ENCODE assay signal across 8 cellular contexts in the genomic region with DNA sequence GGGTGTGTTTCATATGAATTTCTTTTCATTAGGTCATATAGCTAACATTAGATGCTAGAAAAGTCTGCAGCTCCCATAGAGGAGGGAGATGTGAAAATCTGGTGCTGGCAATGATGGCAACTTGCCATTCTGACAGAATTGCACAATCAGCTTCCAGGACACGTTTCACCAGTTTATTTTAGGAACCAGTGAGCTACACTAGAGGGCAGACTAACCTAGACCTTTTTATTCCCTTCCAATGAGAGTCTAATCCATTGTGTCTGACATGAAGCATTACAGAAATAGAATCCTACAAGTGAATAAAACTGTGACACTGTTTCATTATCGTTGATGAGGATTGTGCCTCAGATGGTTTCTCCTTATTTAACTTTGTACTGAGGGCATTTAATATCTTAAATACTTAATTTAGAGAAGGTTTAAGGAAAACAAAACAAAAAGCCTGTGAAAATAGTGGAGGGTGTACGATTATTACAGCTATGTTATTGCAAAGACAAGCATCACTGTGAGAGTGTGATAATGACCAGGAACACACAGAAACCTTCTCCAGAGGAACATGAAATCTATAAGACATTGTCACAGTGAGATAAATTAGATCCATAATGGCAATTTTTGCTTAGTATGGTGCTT.
DNase-seq lines count a peak whose midpoint lies in the region; ATAC-seq and TF ChIP-seq lines count a peak whose summit lies in the region.

No MANE protein-coding gene starts in this region.

- no peak overlapping the region for H3K4me3 Mint-ChIP-seq in activated naive CD4-positive, alpha-beta T cell treated with anti-CD3 and anti-CD28 coated beads for 36 hours
- H3K4me3 Mint-ChIP-seq in activated naive CD4-positive, alpha-beta T cell treated with anti-CD3 and anti-CD28 coated beads, Interleukin-2, amount 10 ng/mL, durations not matched to agents 7 days and 5 days = no peak overlapping the region

- no peaks in the 10 kb centered on the region for H3K4me1 Mint-ChIP-seq in activated naive CD4-positive, alpha-beta T cell treated with anti-CD3 and anti-CD28 coated beads for 36 hours (ENCODE audit: low read depth)
- H3K4me1 Mint-ChIP-seq in activated naive CD4-positive, alpha-beta T cell treated with anti-CD3 and anti-CD28 coated beads, Interleukin-2, amount 10 ng/mL, durations not matched to agents 7 days and 5 days = peaks cover 10% of the 10 kb centered on the region

- H3K27me3 ChIP-seq in HAP-1 (ENCODE audit: low read depth) (peaks cover 5% of the 10 kb centered on the region; the same call in 1 of the 2 replicates), MM.1S (replicated peaks; ENCODE audit: insufficient read depth, low read length) (no peaks in the 10 kb centered on the region), RWPE2 (ENCODE audit: insufficient read depth, poor library complexity, severe bottlenecking) (no peaks in the 10 kb centered on the region), thoracic aorta (replicated peaks; ENCODE audit: insufficient read depth) (no peaks in the 10 kb centered on the region)

- H3K9me3 ChIP-seq in HAP-1 (no peaks in the 10 kb centered on the region), MM.1S (replicated peaks; ENCODE audit: insufficient read depth, low read length) (no peaks in the 10 kb centered on the region), RWPE2 (ENCODE audit: severe bottlenecking) (no peaks in the 10 kb centered on the region), thoracic aorta (no peaks in the 10 kb centered on the region)

- peak overlapping the region; percentile 9; the same call in 1 of the 2 replicates for H3K4me2 ChIP-seq in MM.1S (ENCODE audit: low read depth, low read length)

- CTCF ChIA-PET in activated naive CD4-positive, alpha-beta T cell treated with anti-CD3 and anti-CD28 coated beads for 36 hours (lab: Charles Lee) = interaction anchor here (0.6 to 1.6 kb wide), 15 partner anchors 14 to 885 kb away, joined by 3 to 8 read pairs (median 3); no protein-coding TSS in a partner anchor
- CTCF ChIA-PET in activated naive CD4-positive, alpha-beta T cell treated with anti-CD3 and anti-CD28 coated beads, Interleukin-2, amount 10 ng/mL, durations not matched to agents 7 days and 5 days (lab: Charles Lee) = interaction anchor here (0.7 to 2.7 kb wide), 11 partner anchors 13 to 922 kb away, joined by 3 to 24 read pairs (median 4); no protein-coding TSS in a partner anchor

- H3K27me3 Mint-ChIP-seq in activated naive CD4-positive, alpha-beta T cell treated with anti-CD3 and anti-CD28 coated beads for 36 hours (ENCODE audit: low read depth) = no peaks in the 10 kb centered on the region
- H3K27me3 Mint-ChIP-seq in activated naive CD4-positive, alpha-beta T cell treated with anti-CD3 and anti-CD28 coated beads, Interleukin-2, amount 10 ng/mL, durations not matched to agents 7 days and 5 days = peaks cover 3% of the 10 kb centered on the region

- DNase-seq in activated naive CD4-positive, alpha-beta T cell treated with anti-CD3 and anti-CD28 coated beads for 36 hours = peak; percentile 34
- DNase-seq in activated naive CD4-positive, alpha-beta T cell treated with anti-CD3 and anti-CD28 coated beads, Interleukin-2, amount 10 ng/mL, durations not matched to agents 7 days and 5 days = no peak
- peak; percentile 41 to 76 for DNase-seq in HAP-1 (ENCODE audit: low spot score in 2 of 2)
- peak; percentile 77 for DNase-seq in MM.1S
- DNase-seq in RWPE2 (ENCODE audit: low spot score) = no peak
- DNase-seq in choroid plexus epithelial cell (ENCODE audit: low read depth) = peak; percentile 94
- peak; percentile 91 for DNase-seq in left kidney (ENCODE audit: low read depth, low spot score)
- DNase-seq in thoracic aorta (ENCODE audit: low spot score) = peak; percentile 64

- no peak overlapping the region for H3K27ac Mint-ChIP-seq in activated naive CD4-positive, alpha-beta T cell treated with anti-CD3 and anti-CD28 coated beads for 36 hours
- no peak overlapping the region for H3K27ac Mint-ChIP-seq in activated naive CD4-positive, alpha-beta T cell treated with anti-CD3 and anti-CD28 coated beads, Interleukin-2, amount 10 ng/mL, durations not matched to agents 7 days and 5 days

- ATAC-seq in RWPE2 (ENCODE audit: low read depth) = peak; percentile 93
- ATAC-seq in thoracic aorta (ENCODE audit: insufficient number of reproducible peaks, low FRiP score, low read depth) = peak; percentile 80

- no peaks in the 10 kb centered on the region for H3K9me3 Mint-ChIP-seq in activated naive CD4-positive, alpha-beta T cell treated with anti-CD3 and anti-CD28 coated beads for 36 hours
- H3K9me3 Mint-ChIP-seq in activated naive CD4-positive, alpha-beta T cell treated with anti-CD3 and anti-CD28 coated beads, Interleukin-2, amount 10 ng/mL, durations not matched to agents 7 days and 5 days = no peaks in the 10 kb centered on the region

- H3K36me3 Mint-ChIP-seq in activated naive CD4-positive, alpha-beta T cell treated with anti-CD3 and anti-CD28 coated beads for 36 hours (ENCODE audit: low read depth) = no peaks in the 10 kb centered on the region
- no peaks in the 10 kb centered on the region for H3K36me3 Mint-ChIP-seq in activated naive CD4-positive, alpha-beta T cell treated with anti-CD3 and anti-CD28 coated beads, Interleukin-2, amount 10 ng/mL, durations not matched to agents 7 days and 5 days

- peaks cover 23% of the 10 kb centered on the region for H3F3A ChIP-seq in MM.1S (ENCODE audit: insufficient read depth, low read length)

- no peak overlapping the region for H3K9ac ChIP-seq in MM.1S (ENCODE audit: low read length)

- H3K36me3 ChIP-seq in HAP-1 (replicated peaks) = no peaks in the 10 kb centered on the region
- H3K36me3 ChIP-seq in MM.1S (replicated peaks; ENCODE audit: insufficient read depth, low read length) = no peaks in the 10 kb centered on the region
- H3K36me3 ChIP-seq in RWPE2 (ENCODE audit: low read depth) = no peaks in the 10 kb centered on the region
- H3K36me3 ChIP-seq in thoracic aorta = no peaks in the 10 kb centered on the region

- H3K4me1 ChIP-seq in HAP-1 (no peaks in the 10 kb centered on the region), MM.1S (ENCODE audit: low read length) (peaks cover 31% of the 10 kb centered on the region), RWPE2 (ENCODE audit: insufficient read depth, poor library complexity, severe bottlenecking) (no peaks in the 10 kb centered on the region), thoracic aorta (ENCODE audit: control insufficient read depth in 1 of 2, low read depth in 2 of 2) (peaks cover 11 to 45% of the 10 kb centered on the region in 2 donors)

- no peaks in the 10 kb centered on the region for H4K20me1 ChIP-seq in MM.1S (ENCODE audit: insufficient read depth, low read length)

- H3K79me2 ChIP-seq in MM.1S (ENCODE audit: low read length) = no peaks in the 10 kb centered on the region

- no peak overlapping the region for H3K4me3 ChIP-seq in HAP-1
- no peak overlapping the region for H3K4me3 ChIP-seq in MM.1S (ENCODE audit: low read length)
- no peak overlapping the region for H3K4me3 ChIP-seq in RWPE2 (ENCODE audit: severe bottlenecking)
- no peak overlapping the region for H3K4me3 ChIP-seq in choroid plexus epithelial cell (ENCODE audit: low read depth, low read length)
- peak overlapping the region; percentile 22 for H3K4me3 ChIP-seq in thoracic aorta

- in situ Hi-C loops in HAP-1 (cut with MboI; ENCODE audit: low sequenced_read_pairs) = loop anchor here (25.0 kb wide), 2 partner anchors 796 to 921 kb away; no protein-coding TSS in a partner anchor

- H3K27ac ChIP-seq in MM.1S (ENCODE audit: low read length) = no peak overlapping the region
- H3K27ac ChIP-seq in RWPE2 (ENCODE audit: poor library complexity, severe bottlenecking) = no peak overlapping the region
- H3K27ac ChIP-seq in thoracic aorta = peak overlapping the region; percentile 61 to 66

- 0 out of 2 replicates have a peak overlapping the region, but pooled peaks have one; percentile 30 for H2AFZ ChIP-seq in MM.1S (ENCODE audit: low read length)

- intact Hi-C loops in activated naive CD4-positive, alpha-beta T cell treated with anti-CD3 and anti-CD28 coated beads for 36 hours (cut with micrococcal nuclease) = loop anchor here (1.0 to 2.0 kb wide), 6 partner anchors 152 to 923 kb away; no protein-coding TSS in a partner anchor

- no peaks in the 10 kb centered on the region for H3K9me2 ChIP-seq in MM.1S (replicated peaks; ENCODE audit: insufficient read depth, low read length)

- TF ChIP-seq CTCF in MM.1S (IDR thresholded peaks at IDR 0.05; ENCODE audit: low read length) (peak; percentile 70), RWPE2 (IDR thresholded peaks at IDR 0.05; ENCODE audit: poor library complexity, severe bottlenecking) (peak; percentile 96), choroid plexus epithelial cell (conservative IDR thresholded peaks at IDR 0.05; ENCODE audit: low read depth, low read length) (peak; percentile 74), thoracic aorta (IDR thresholded peaks at IDR 0.05) (peak; percentile 67)

Comparison
In these comparisons a context has a peak if more than half of its experiments do, and no peak if none do; other contexts are left out.
1. DNase-seq: peak in activated naive CD4-positive, alpha-beta T cell treated with anti-CD3 and anti-CD28 coated beads for 36 hours (single experiment), HAP-1 (2 of 2), MM.1S (single experiment), choroid plexus epithelial cell (single experiment), left kidney (single experiment) and thoracic aorta (single experiment); none in activated naive CD4-positive, alpha-beta T cell treated with anti-CD3 and anti-CD28 coated beads, Interleukin-2, amount 10 ng/mL, durations not matched to agents 7 days and 5 days (single experiment) and RWPE2 (single experiment).
2. H3K27ac ChIP-seq: peak in thoracic aorta (2 of 2); none in MM.1S (single experiment) and RWPE2 (single experiment).
3. Peak in every context shown above with its lines, with median percentiles within 50 percentile points of each other: CTCF ChIP-seq.